In genomic region chr6:89409461-89410035, GRCh38 we compare ENCODE assay signal across 18 cellular contexts. TPM values are rescaled to one million over a fixed set of nuclear protein-coding genes. Genes with fewer than 3 reads are reported as not detected.
A peak's percentile ranks its signal among the peaks of the same experiment; 100 is the strongest.
DNase-seq lines count a peak whose midpoint lies in the region; ATAC-seq, FAIRE-seq and TF ChIP-seq lines count a peak whose summit lies in the region.
"Had no signal": no experiment of that assay in that cellular context is flagged by ENCODE, and none has a peak within 500 bp of the region (broad histone marks: within the 10 kb centered on the region; RNA-seq: fewer than 3 reads in every experiment).

No MANE protein-coding gene starts in this region.

- no peak overlapping the region for H3K56ac ChIP-seq in H9 (ENCODE audit: insufficient read length, low read depth, low read length)

- no peak for ATAC-seq in K562
- no peak for ATAC-seq in GM19452 (IDR thresholded peaks at IDR 0.05; ENCODE audit: unreplicated experiment)
- ATAC-seq: natural killer cell; stimulated activated naive CD8-positive, alpha-beta T cell treated with anti-CD3 and anti-CD28 coated beads, Interleukin-15, amount 100 ng/mL, for 72 hours had no signal

- H3K79me1 ChIP-seq in H9 (ENCODE audit: insufficient read depth, low read depth, low read length, poor library complexity, severe bottlenecking): no peaks in the 10 kb centered on the region

- H4K8ac ChIP-seq in H9 (replicated peaks; ENCODE audit: insufficient read length, low read depth, low read length): no peak overlapping the region

- peaks cover 52 to 57% of the 10 kb centered on the region in 2 experiments for H3K4me1 Mint-ChIP-seq in H9

- intact Hi-C loops in K562 (cut with micrococcal nuclease) (no loop called here), posterior vena cava (cut with DNase I) (no loop called here)

- no peak overlapping the region for H4K5ac ChIP-seq in H9 (ENCODE audit: insufficient read length, low read depth, low read length)

- H2AFZ ChIP-seq in H9 (ENCODE audit: low read length): no peak overlapping the region
- no peak overlapping the region for H2AFZ ChIP-seq in K562 (ENCODE audit: low read depth, low read length)
- H2AFZ ChIP-seq in GM23248: no peak overlapping the region

- peak overlapping the region; percentile 78 for H3K4me2 ChIP-seq in BLaER1
- H3K4me2 ChIP-seq in H9 (ENCODE audit: insufficient read depth, insufficient read length, low read length): peak overlapping the region; percentile 97
- no peak overlapping the region for H3K4me2 ChIP-seq in K562 (ENCODE audit: insufficient read depth, low read length)
- no peak overlapping the region for H3K4me2 ChIP-seq in GM23248 (ENCODE audit: unreplicated experiment)
- H3K4me2 ChIP-seq: smooth muscle cell had no signal

- H3K9ac ChIP-seq in BLaER1 (no peak overlapping the region), H9 (ENCODE audit: extremely low read depth, insufficient read length, low read length) (no peak overlapping the region), K562 (ENCODE audit: insufficient read depth in 1 of 2, low read depth in 2 of 2, low read length in 2 of 2) (no peak overlapping the region), iPS-20b (ENCODE audit: low read depth, low read length) (peak overlapping the region; percentile 72; the same call in 1 of the 2 replicates), GM23248 (no peak overlapping the region)

- H3K9me1 ChIP-seq in K562 (ENCODE audit: control insufficient read depth, insufficient read depth, low read length): peaks cover 2% of the 10 kb centered on the region

- no peaks in the 10 kb centered on the region; a peak in 1 of 5 replicates for H3K9me3 Mint-ChIP-seq in H9
- H3K9me3 Mint-ChIP-seq: activated T-helper 1 cell treated with anti-CD3 and anti-CD28 coated beads, Interleukin-12 subunit alpha, Interleukin-12 subunit beta, Interleukin-2, Interleukin-4 antibody, amounts not matched to agents 30 ng/mL and 10 ng/mL and 1 ng/mL, durations not matched to agents 14 hours and 24 hours and 36 hours; natural killer cell; stimulated activated naive CD8-positive, alpha-beta T cell treated with anti-CD3 and anti-CD28 coated beads, Interleukin-15, amount 100 ng/mL, for 72 hours; T-helper 2 cell treated with Interferon-gamma antibody and Interleukin-4, amounts not matched to agents 5 μg/mL and 100 μg/mL, for 36 hours had no signal

- H3K27me3 ChIP-seq in BLaER1 (no peaks in the 10 kb centered on the region), H9 (ENCODE audit: insufficient read depth, low read length) (peaks cover 5% of the 10 kb centered on the region; the same call in 1 of the 2 replicates), K562 (ENCODE audit: control insufficient read depth in 2 of 2, insufficient read depth in 2 of 2, low read length in 2 of 2) (peaks cover 32 to 52% of the 10 kb centered on the region in 2 experiments), iPS-20b (ENCODE audit: insufficient read depth, low read length) (peaks cover 39% of the 10 kb centered on the region), GM23248 (replicated peaks; ENCODE audit: insufficient read depth) (peaks cover 71% of the 10 kb centered on the region)
- H3K27me3 ChIP-seq: ascending aorta had no signal

- H3K36me3 Mint-ChIP-seq in H9 (ENCODE audit: insufficient read depth in 1 of 3, low read depth in 3 of 3): no peaks in the 10 kb centered on the region
- H3K36me3 Mint-ChIP-seq: natural killer cell had no signal

- no peak overlapping the region for H3K23ac ChIP-seq in H9 (ENCODE audit: insufficient read length, low read depth, low read length)

- in situ Hi-C loops in K562 (cut with MboI): no loop called here
- in situ Hi-C loops in GM23248 (cut with MboI): no loop called here

- no peak for TF ChIP-seq CTCF in H9 (conservative IDR thresholded peaks at IDR 0.05)
- TF ChIP-seq CTCF in K562 (IDR thresholded peaks at IDR 0.05 in 2 of 3, conservative IDR thresholded peaks at IDR 0.05 in 1 of 3; ENCODE audit: insufficient read depth in 2 of 3, low read depth in 1 of 3, low read length in 3 of 3): no peak

- no peak overlapping the region for H3K14ac ChIP-seq in H9 (ENCODE audit: insufficient read depth, low read length)

- no peak overlapping the region for H2BK5ac ChIP-seq in H9 (ENCODE audit: insufficient read length, low read length)

- WGBS in H9 (ENCODE audit: extremely low coverage, insufficient read length, low lambda C conversion rate): no CpG with 5 or more reads among the region's 7 CpGs
- 16% methylated on average over 7 of the region's 7 CpGs for WGBS in K562 (ENCODE audit: insufficient coverage, low coverage, missing lambda C conversion rate)
- WGBS in GM23248 (ENCODE audit: low coverage in 1 of 2, low lambda C conversion rate in 2 of 2, missing lambda C conversion rate in 2 of 2), 2 experiments: 79 to 82% methylated on average over 7 of the region's 7 CpGs

- no TSS peak for BruUV-seq in K562 (replicated peaks; lab: Mats Ljungman, UMichigan)

- peak overlapping the region; percentile 76; the same call in 1 of the 2 replicates for H3K4me3 ChIP-seq in BLaER1
- H3K4me3 ChIP-seq in K562: no peak overlapping the region
- H3K4me3 ChIP-seq in iPS-20b (ENCODE audit: low read length): peak overlapping the region; percentile 85
- H3K4me3 ChIP-seq in GM23248: no peak overlapping the region
- H3K4me3 ChIP-seq: lung had no signal

- DNase-seq in H9: no peak
- DNase-seq in K562 (ENCODE audit: extremely low read depth in 1 of 4, low spot score in 3 of 4): no peak
- DNase-seq in COR-L47 (lab: John Stamatoyannopoulos, UW): no peak
- DNase-seq in GM23248: no peak
- no peak for DNase-seq in posterior vena cava (ENCODE audit: low spot score)
- DNase-seq: hippocampal formation; natural killer cell; NCI-H187; RPMI8226; stimulated activated naive CD8-positive, alpha-beta T cell treated with anti-CD3 and anti-CD28 coated beads, Interleukin-15, amount 100 ng/mL, for 72 hours had no signal

- H3K27ac Mint-ChIP-seq in H9: peak overlapping the region in 1 of 3 experiments; percentile 89; a peak in 2 of 7 replicates
- H3K27ac Mint-ChIP-seq: activated T-helper 1 cell treated with anti-CD3 and anti-CD28 coated beads, Interleukin-12 subunit alpha, Interleukin-12 subunit beta, Interleukin-2, Interleukin-4 antibody, amounts not matched to agents 30 ng/mL and 10 ng/mL and 1 ng/mL, durations not matched to agents 14 hours and 24 hours and 36 hours; natural killer cell; stimulated activated naive CD8-positive, alpha-beta T cell treated with anti-CD3 and anti-CD28 coated beads, Interleukin-15, amount 100 ng/mL, for 72 hours; T-helper 2 cell treated with Interferon-gamma antibody and Interleukin-4, amounts not matched to agents 5 μg/mL and 100 μg/mL, for 36 hours had no signal

- H4K20me1 ChIP-seq in BLaER1: peaks cover 62% of the 10 kb centered on the region
- H4K20me1 ChIP-seq in H9 (ENCODE audit: control insufficient read depth, insufficient read depth, insufficient read length): no peaks in the 10 kb centered on the region
- H4K20me1 ChIP-seq in K562 (replicated peaks; ENCODE audit: control insufficient read depth, insufficient read depth, low read length): 0 out of 2 replicates have a peak, but pooled peaks cover 3% of the 10 kb centered on the region
- H4K20me1 ChIP-seq in GM23248 (ENCODE audit: insufficient read depth): no peaks in the 10 kb centered on the region

- peaks cover 23% of the 10 kb centered on the region for H3K23me2 ChIP-seq in H9 (ENCODE audit: insufficient read length, low read depth, low read length, poor library complexity, severe bottlenecking)

- H3K18ac ChIP-seq in H9 (ENCODE audit: insufficient read length, low read depth, low read length): no peak overlapping the region

- H2BK15ac ChIP-seq in H9 (ENCODE audit: low read depth, low read length): no peak overlapping the region

- TF ChIP-seq EP300 in K562 (IDR thresholded peaks at IDR 0.05; ENCODE audit: low read length): no peak

- no peak overlapping the region for H4K91ac ChIP-seq in H9 (ENCODE audit: insufficient read length, low read depth, low read length)

- no peak overlapping the region for H2BK20ac ChIP-seq in H9 (ENCODE audit: low read depth, low read length, poor library complexity, severe bottlenecking)

- CTCF ChIA-PET in K562 (lab: Yijun Ruan, JAX; ENCODE audit: low intra/inter-chr PET ratio): no interaction called here

- H3K27ac ChIP-seq in BLaER1 (no peak overlapping the region), H9 (ENCODE audit: insufficient read length, low read depth, low read length) (no peak overlapping the region), K562 (ENCODE audit: extremely low read depth, low read depth, low read length) (no peak overlapping the region), iPS-20b (ENCODE audit: low read length) (no peak overlapping the region), GM23248 (no peak overlapping the region)

- TF ChIP-seq RAD21 in K562 (CRISPR knock-in tag; conservative IDR thresholded peaks at IDR 0.05 in 1 of 2, IDR thresholded peaks at IDR 0.05 in 1 of 2): no peak

- peaks cover 56% of the 10 kb centered on the region for H3K27me3 Mint-ChIP-seq in H9 (ENCODE audit: low read depth)

- no peak overlapping the region for H3T11ph ChIP-seq in H9 (ENCODE audit: low read length)

- H3K4me1 ChIP-seq in BLaER1: peaks cover 43% of the 10 kb centered on the region
- H3K4me1 ChIP-seq in H9 (ENCODE audit: insufficient read depth, low read length): peaks cover 13% of the 10 kb centered on the region
- H3K4me1 ChIP-seq in K562 (replicated peaks in 1 of 2; ENCODE audit: control insufficient read depth in 2 of 2, insufficient read depth in 2 of 2, low read length in 2 of 2): peaks cover 0 to 17% of the 10 kb centered on the region in 2 experiments; a peak in 2 of 5 replicates
- peaks cover 42% of the 10 kb centered on the region; the same call in 1 of the 2 replicates for H3K4me1 ChIP-seq in iPS-20b (ENCODE audit: insufficient read depth, low read length)
- no peaks in the 10 kb centered on the region for H3K4me1 ChIP-seq in GM23248 (ENCODE audit: insufficient read depth)
- H3K4me1 ChIP-seq: ascending aorta had no signal

- peaks cover 2% of the 10 kb centered on the region; the same call in 1 of the 2 replicates for H3K79me2 ChIP-seq in H9 (ENCODE audit: insufficient read depth, low read length)
- no peaks in the 10 kb centered on the region for H3K79me2 ChIP-seq in K562 (ENCODE audit: control insufficient read depth, insufficient read depth, low read length)
- no peaks in the 10 kb centered on the region for H3K79me2 ChIP-seq in GM23248 (ENCODE audit: insufficient read depth)

- no peaks in the 10 kb centered on the region for H3K9me3 ChIP-seq in BLaER1
- H3K9me3 ChIP-seq in H9 (ENCODE audit: control insufficient read depth, low read depth, low read length): no peaks in the 10 kb centered on the region
- H3K9me3 ChIP-seq in K562 (replicated peaks; ENCODE audit: control insufficient read depth, insufficient read depth, low read depth, low read length): no peaks in the 10 kb centered on the region
- H3K9me3 ChIP-seq in iPS-20b (ENCODE audit: insufficient read depth, low read depth, low read length): no peaks in the 10 kb centered on the region
- H3K9me3 ChIP-seq in GM23248 (ENCODE audit: low read depth): no peaks in the 10 kb centered on the region
- H3K9me3 ChIP-seq: ascending aorta had no signal

- no peaks in the 10 kb centered on the region for H3K9me2 ChIP-seq in GM23248 (ENCODE audit: insufficient read depth)

- no peak overlapping the region for H2BK12ac ChIP-seq in H9 (ENCODE audit: insufficient read length, low read depth, low read length)

- no peaks in the 10 kb centered on the region for H3F3A ChIP-seq in GM23248 (ENCODE audit: insufficient read depth)

- no peak overlapping the region for H2AK5ac ChIP-seq in H9 (ENCODE audit: insufficient read length, low read length)

- H3K4ac ChIP-seq in H9 (ENCODE audit: low read depth, low read length): no peak overlapping the region

- TF ChIP-seq POLR2A in K562 (conservative IDR thresholded peaks at IDR 0.05): no peak

- H3K4me3 Mint-ChIP-seq in H9: peak overlapping the region; percentile 79 to 90
- H3K4me3 Mint-ChIP-seq: activated T-helper 1 cell treated with anti-CD3 and anti-CD28 coated beads, Interleukin-12 subunit alpha, Interleukin-12 subunit beta, Interleukin-2, Interleukin-4 antibody, amounts not matched to agents 30 ng/mL and 10 ng/mL and 1 ng/mL, durations not matched to agents 14 hours and 24 hours and 36 hours; T-helper 2 cell treated with Interferon-gamma antibody and Interleukin-4, amounts not matched to agents 5 μg/mL and 100 μg/mL, for 36 hours had no signal

- POLR2A ChIA-PET in K562 (lab: Yijun Ruan, JAX): no interaction called here

- no peak for FAIRE-seq in K562 (lab: Jason Lieb, UNC)

- H2BK120ac ChIP-seq in H9 (ENCODE audit: low read depth, low read length, poor library complexity, severe bottlenecking): no peak overlapping the region

- no peaks in the 10 kb centered on the region for H3K36me3 ChIP-seq in BLaER1
- no peaks in the 10 kb centered on the region for H3K36me3 ChIP-seq in K562 (ENCODE audit: control insufficient read depth, insufficient read depth, low read length)
- H3K36me3 ChIP-seq in iPS-20b (ENCODE audit: insufficient read depth, low read depth, low read length): no peaks in the 10 kb centered on the region
- no peaks in the 10 kb centered on the region for H3K36me3 ChIP-seq in GM23248 (ENCODE audit: low read depth)
- H3K36me3 ChIP-seq: ascending aorta had no signal

RNA-seq across cellular contexts. Expression of gene RRAGD, which starts 2.5 kb away (rescaled TPM):
- 8.3 and 10.6 TPM in 2 replicates for total RNA-seq in H9 (2021)
- not detected in 2 replicates for total RNA-seq in K562 (2011; cell fraction: chromatin; rRNA removed; ENCODE audit: low replicate concordance)
- not detected in 2 replicates for total RNA-seq in K562 (2011; cell fraction: nucleolus; rRNA removed)
- not detected in 2 replicates for total RNA-seq in K562 (2011; cell fraction: nucleoplasm; rRNA removed)
- total RNA-seq in K562 (2014; rRNA removed): not detected in 2 replicates
- total RNA-seq in K562 (2014; rRNA removed; fragmentation: Illumina TruSeq; extraction: Trizol): not detected in 2 replicates
- total RNA-seq in K562 (2015; rRNA removed; fragmentation: Illumina TruSeq; extraction: Trizol): 0.07 TPM in 1 of 2 replicates, not detected in the other
- total RNA-seq in K562 (2021): 0.04 TPM in 1 of 2 replicates, not detected in the other
- 0.03 and 0.24 TPM in 2 replicates for polyA plus RNA-seq in K562 (2011; rRNA removed)
- 0.03 TPM in 1 of 2 replicates, not detected in the other for polyA plus RNA-seq in K562 (2011; cell fraction: cytosol; rRNA removed)
- 0.14 TPM in 1 of 2 replicates, not detected in the other for polyA plus RNA-seq in K562 (2011; cell fraction: nucleus; rRNA removed)
- 0.03 and 0.12 TPM in 2 replicates for polyA plus RNA-seq in K562 (2012)
- not detected in 2 replicates for polyA plus RNA-seq in K562 (2014; fragmentation: Illumina TruSeq; extraction: Trizol)
- not detected for polyA plus RNA-seq in K562 (2014; fragmentation: Nextera tagmentation; extraction: Ambion mirVana)
- not detected in 2 replicates for polyA plus RNA-seq in K562 (2014; rRNA removed)
- polyA minus RNA-seq in K562 (2011; rRNA and poly(A)+ RNA removed): 0.15 TPM in 1 of 2 replicates, not detected in the other
- not detected in 2 replicates for polyA minus RNA-seq in K562 (2011; cell fraction: cytosol; rRNA and poly(A)+ RNA removed)
- not detected in 2 replicates for polyA minus RNA-seq in K562 (2011; cell fraction: nucleus; rRNA and poly(A)+ RNA removed)
- total RNA-seq in GM23248 (2014; rRNA removed; shearing (Covaris generic)): not detected in 2 replicates
- not detected in 2 replicates for polyA plus RNA-seq in GM23248 (2016; fragmentation: Nextera tagmentation; extraction: Ambion mirVana)
- total RNA-seq in posterior vena cava: 10 to 100 TPM; 21.7 to 31.3 TPM

RNA-seq across cellular contexts. Expression of gene ANKRD6, which starts 23.4 kb away (rescaled TPM):
- 5.4 and 5.6 TPM in 2 replicates for total RNA-seq in H9 (2021)
- total RNA-seq in K562 (2011; cell fraction: chromatin; rRNA removed; ENCODE audit: low replicate concordance): 0.26 TPM in 1 of 2 replicates, not detected in the other
- total RNA-seq in K562 (2011; cell fraction: nucleolus; rRNA removed): not detected in 2 replicates
- not detected in 2 replicates for total RNA-seq in K562 (2011; cell fraction: nucleoplasm; rRNA removed)
- total RNA-seq in K562 (2014; rRNA removed): not detected in 2 replicates
- total RNA-seq in K562 (2014; rRNA removed; fragmentation: Illumina TruSeq; extraction: Trizol): 0.22 TPM in 1 of 2 replicates, not detected in the other
- not detected in 2 replicates for total RNA-seq in K562 (2015; rRNA removed; fragmentation: Illumina TruSeq; extraction: Trizol)
- 0.13 TPM in 1 of 2 replicates, not detected in the other for total RNA-seq in K562 (2021)
- polyA plus RNA-seq in K562 (2011; rRNA removed): 0.08 and 0.23 TPM in 2 replicates
- polyA plus RNA-seq in K562 (2011; cell fraction: cytosol; rRNA removed): 0.01 and 0.03 TPM in 2 replicates
- 0.07 and 0.13 TPM in 2 replicates for polyA plus RNA-seq in K562 (2011; cell fraction: nucleus; rRNA removed)
- 0.12 and 0.55 TPM in 2 replicates for polyA plus RNA-seq in K562 (2012)
- polyA plus RNA-seq in K562 (2014; fragmentation: Illumina TruSeq; extraction: Trizol): not detected in 2 replicates
- polyA plus RNA-seq in K562 (2014; fragmentation: Nextera tagmentation; extraction: Ambion mirVana): under 1 TPM; 0.04 TPM
- polyA plus RNA-seq in K562 (2014; rRNA removed): 1.3 TPM in 1 of 2 replicates, not detected in the other
- 0.54 TPM in 1 of 2 replicates, not detected in the other for polyA minus RNA-seq in K562 (2011; rRNA and poly(A)+ RNA removed)
- 1.3 TPM in 1 of 2 replicates, not detected in the other for polyA minus RNA-seq in K562 (2011; cell fraction: cytosol; rRNA and poly(A)+ RNA removed)
- not detected in 2 replicates for polyA minus RNA-seq in K562 (2011; cell fraction: nucleus; rRNA and poly(A)+ RNA removed)
- total RNA-seq in GM23248 (2014; rRNA removed; shearing (Covaris generic)): 1.0 and 12.4 TPM in 2 replicates
- polyA plus RNA-seq in GM23248 (2016; fragmentation: Nextera tagmentation; extraction: Ambion mirVana): 0.54 and 0.58 TPM in 2 replicates
- total RNA-seq in posterior vena cava: 10 to 100 TPM; 14.6 to 16.0 TPM

RNA-seq across cellular contexts. Expression of gene UBE2J1, which starts 57.0 kb away (rescaled TPM):
- total RNA-seq in H9 (2021) (13.1 and 13.2 TPM in 2 replicates), K562 (2014; rRNA removed) (19.6 and 19.7 TPM in 2 replicates), K562 (2014; rRNA removed; fragmentation: Illumina TruSeq; extraction: Trizol) (27.2 and 30.0 TPM in 2 replicates), K562 (2015; rRNA removed; fragmentation: Illumina TruSeq; extraction: Trizol) (25.8 and 28.5 TPM in 2 replicates), K562 (2021) (22.0 and 22.4 TPM in 2 replicates), posterior vena cava (10 to 100 TPM; 39.8 to 43.8 TPM)
- total RNA-seq in K562 (2011; cell fraction: chromatin; rRNA removed; ENCODE audit: low replicate concordance): 4.2 and 10.1 TPM in 2 replicates
- 3.0 and 3.3 TPM in 2 replicates for total RNA-seq in K562 (2011; cell fraction: nucleolus; rRNA removed)
- total RNA-seq in K562 (2011; cell fraction: nucleoplasm; rRNA removed): 6.1 and 12.7 TPM in 2 replicates
- polyA plus RNA-seq in K562 (2011; rRNA removed) (25.8 and 32.6 TPM in 2 replicates), K562 (2014; fragmentation: Illumina TruSeq; extraction: Trizol) (24.6 and 28.9 TPM in 2 replicates), K562 (2014; fragmentation: Nextera tagmentation; extraction: Ambion mirVana) (10 to 100 TPM; 11.6 to 14.9 TPM), K562 (2014; rRNA removed) (18.8 and 20.6 TPM in 2 replicates), GM23248 (2016; fragmentation: Nextera tagmentation; extraction: Ambion mirVana) (44.5 and 44.6 TPM in 2 replicates)
- 11.5 and 16.4 TPM in 2 replicates for polyA plus RNA-seq in K562 (2011; cell fraction: cytosol; rRNA removed)
- 6.1 and 7.8 TPM in 2 replicates for polyA plus RNA-seq in K562 (2011; cell fraction: nucleus; rRNA removed)
- polyA plus RNA-seq in K562 (2012): 19.3 and 26.0 TPM in 2 replicates
- 34.0 and 34.2 TPM in 2 replicates for polyA minus RNA-seq in K562 (2011; rRNA and poly(A)+ RNA removed)
- 12.6 and 13.2 TPM in 2 replicates for polyA minus RNA-seq in K562 (2011; cell fraction: cytosol; rRNA and poly(A)+ RNA removed)
- 3.6 and 7.0 TPM in 2 replicates for polyA minus RNA-seq in K562 (2011; cell fraction: nucleus; rRNA and poly(A)+ RNA removed)
- 42.9 and 43.4 TPM in 2 replicates for total RNA-seq in GM23248 (2014; rRNA removed; shearing (Covaris generic))

Comparison
In these comparisons a context has a peak if more than half of its experiments do, and no peak if none do; other contexts are left out.
1. H3K4me2 ChIP-seq: peak in BLaER1 (single experiment) and H9 (single experiment); none in K562 (single experiment) and GM23248 (single experiment).
2. H3K4me3 ChIP-seq: peak in BLaER1 (single experiment) and iPS-20b (single experiment); none in K562 (single experiment) and GM23248 (single experiment).